Comparison of ENCODE assay signal across 28 cellular contexts in genomic region chr1:55636691-55637090, GRCh38.
DNase-seq lines count a peak whose midpoint lies in the region; TF ChIP-seq lines count a peak whose summit lies in the region.
"Had no signal": no experiment of that assay in that cellular context is flagged by ENCODE, and none has a peak within 500 bp of the region (broad histone marks: within the 10 kb centered on the region; RNA-seq: fewer than 3 reads in every experiment).

No MANE protein-coding gene starts in this region.

- peaks cover 13 to 22% of the 10 kb centered on the region in 2 experiments for H3K4me1 ChIP-seq in trophoblast cell (ENCODE audit: control insufficient read depth in 1 of 2, insufficient read depth in 2 of 2, low read length in 2 of 2)

- H3K36me3 Mint-ChIP-seq in activated T-helper 2 cell treated with anti-CD3 and anti-CD28 coated beads, Interferon-gamma antibody, Interleukin-2, Interleukin-4, amounts not matched to agents 10 μg/mL and 5 μg/mL and 100 μg/mL, durations not matched to agents 14 hours and 24 hours and 36 hours (ENCODE audit: low read depth), result no peaks in the 10 kb centered on the region
- no peaks in the 10 kb centered on the region for H3K36me3 Mint-ChIP-seq in immature natural killer cell
- H3K36me3 Mint-ChIP-seq: CD14-positive monocyte, natural killer cell had no signal

- H3K36me3 ChIP-seq in MG63, result no peaks in the 10 kb centered on the region
- no peaks in the 10 kb centered on the region for H3K36me3 ChIP-seq in trophoblast cell (ENCODE audit: control insufficient read depth in 1 of 2, insufficient read depth in 2 of 2, low read length in 2 of 2)
- H3K36me3 ChIP-seq: ovary had no signal

- peak overlapping the region; percentile 72 to 77 for H3K27ac ChIP-seq in coronary artery
- no peak overlapping the region for H3K27ac ChIP-seq in trophoblast cell (ENCODE audit: low read depth, low read length)
- H3K27ac ChIP-seq: ovary had no signal

- H3K4me1 Mint-ChIP-seq in activated T-helper 2 cell treated with anti-CD3 and anti-CD28 coated beads, Interferon-gamma antibody, Interleukin-2, Interleukin-4, amounts not matched to agents 10 μg/mL and 5 μg/mL and 100 μg/mL, durations not matched to agents 14 hours and 24 hours and 36 hours (ENCODE audit: low read depth), result no peaks in the 10 kb centered on the region
- peaks cover 11 to 13% of the 10 kb centered on the region in 2 donors for H3K4me1 Mint-ChIP-seq in immature natural killer cell
- H3K4me1 Mint-ChIP-seq: central memory CD8-positive, alpha-beta T cell had no signal

- H2AFZ ChIP-seq in trophoblast cell (ENCODE audit: insufficient read depth, low read length, poor library complexity), result no peak overlapping the region

- H3K18ac ChIP-seq in trophoblast cell (ENCODE audit: low read length), result no peak overlapping the region

- WGBS in trophoblast cell (ENCODE audit: extremely low coverage, insufficient coverage, insufficient read length), result no CpG with 5 or more reads among the region's 1 CpG

- H3K9me3 Mint-ChIP-seq in activated T-helper 2 cell treated with anti-CD3 and anti-CD28 coated beads, Interferon-gamma antibody, Interleukin-2, Interleukin-4, amounts not matched to agents 10 μg/mL and 5 μg/mL and 100 μg/mL, durations not matched to agents 14 hours and 24 hours and 36 hours, result no peaks in the 10 kb centered on the region
- H3K9me3 Mint-ChIP-seq in immature natural killer cell, result no peaks in the 10 kb centered on the region
- H3K9me3 Mint-ChIP-seq: central memory CD8-positive, alpha-beta T cell had no signal

- TF ChIP-seq CTCF in coronary artery (IDR thresholded peaks at IDR 0.05), result no peak

- no peak overlapping the region for H3K4me2 ChIP-seq in trophoblast cell (ENCODE audit: low read length)

- DNase-seq in ELR (ENCODE audit: low read depth) (peak; percentile 69), MG63 (peak; percentile 51), coronary artery (ENCODE audit: low spot score) (no peak), trophoblast cell (peak; percentile 10 to 52), immature natural killer cell (no peak), dedifferentiated amniotic fluid mesenchymal stem cell (ENCODE audit: extremely low spot score) (no peak), Kasumi-1 (lab: John Stamatoyannopoulos, UW) (no peak)
- DNase-seq in activated T-helper 2 cell treated with anti-CD3 and anti-CD28 coated beads, Interferon-gamma antibody, Interleukin-2, Interleukin-4, amounts not matched to agents 10 μg/mL and 5 μg/mL and 100 μg/mL, durations not matched to agents 14 hours and 24 hours and 36 hours (ENCODE audit: low spot score), result no peak
- DNase-seq: activated CD4-positive, alpha-beta T cell treated with anti-CD3 and anti-CD28 coated beads for 1 hour; activated CD8-positive, alpha-beta memory T cell treated with anti-CD3 and anti-CD28 coated beads for 24 hours; activated naive CD4-positive, alpha-beta T cell treated with Interleukin-2 at 50 U/mL for 16 hours; activated T-cell treated with anti-CD3 and anti-CD28 coated beads, Interleukin-2, amount 50 U/mL, for 48 hours; amniotic stem cell; Calu3; DND-41; foreskin melanocyte; hippocampal formation; KBM-7; left ventricle myocardium superior; natural killer cell; NCI-H1694 treated with DMSO at 0.1 percent for 48 hours; NCI-H2171 treated with DMSO at 0.1 percent for 48 hours; NCI-H524 treated with DMSO at 0.1 percent for 48 hours; ovary; stimulated activated naive CD4-positive, alpha-beta T cell treated with Interleukin-2 at 50 U/mL for 16 hours; testis had no signal

- no peak overlapping the region for H3K4ac ChIP-seq in trophoblast cell (ENCODE audit: low read depth, low read length)

- H4K8ac ChIP-seq in trophoblast cell (ENCODE audit: low read depth, low read length), result no peak overlapping the region

- H3K27ac Mint-ChIP-seq in activated T-helper 2 cell treated with anti-CD3 and anti-CD28 coated beads, Interferon-gamma antibody, Interleukin-2, Interleukin-4, amounts not matched to agents 10 μg/mL and 5 μg/mL and 100 μg/mL, durations not matched to agents 14 hours and 24 hours and 36 hours, result no peak overlapping the region
- no peak overlapping the region for H3K27ac Mint-ChIP-seq in immature natural killer cell
- H3K27ac Mint-ChIP-seq: natural killer cell had no signal

- no peak overlapping the region for H3K14ac ChIP-seq in trophoblast cell (ENCODE audit: low read length)

- H4K91ac ChIP-seq in trophoblast cell (ENCODE audit: low read depth, low read length), result no peak overlapping the region

- H3K79me1 ChIP-seq in trophoblast cell (ENCODE audit: low read length), result peaks cover 21% of the 10 kb centered on the region

- no peaks in the 10 kb centered on the region for H3K27me3 ChIP-seq in MG63
- no peaks in the 10 kb centered on the region for H3K27me3 ChIP-seq in trophoblast cell (ENCODE audit: insufficient read depth, low read length)
- H3K27me3 ChIP-seq: ovary, testis had no signal

- intact Hi-C loops in activated T-helper 2 cell treated with anti-CD3 and anti-CD28 coated beads, Interferon-gamma antibody, Interleukin-2, Interleukin-4, amounts not matched to agents 10 μg/mL and 5 μg/mL and 100 μg/mL, durations not matched to agents 14 hours and 24 hours and 36 hours (cut with micrococcal nuclease), result no loop called here

- H3K27me3 Mint-ChIP-seq in activated T-helper 2 cell treated with anti-CD3 and anti-CD28 coated beads, Interferon-gamma antibody, Interleukin-2, Interleukin-4, amounts not matched to agents 10 μg/mL and 5 μg/mL and 100 μg/mL, durations not matched to agents 14 hours and 24 hours and 36 hours (ENCODE audit: low read depth), result no peaks in the 10 kb centered on the region
- H3K27me3 Mint-ChIP-seq in immature natural killer cell (ENCODE audit: low read depth in 3 of 3), result peaks cover 0 to 13% (median 0%) of the 10 kb centered on the region in 3 donors

- no peak overlapping the region for H2BK120ac ChIP-seq in trophoblast cell (ENCODE audit: insufficient read depth, low read length, poor library complexity)

- H3K79me2 ChIP-seq in trophoblast cell (ENCODE audit: control insufficient read depth, insufficient read depth, low read length, poor library complexity), result no peaks in the 10 kb centered on the region

- H4K12ac ChIP-seq in trophoblast cell (ENCODE audit: low read depth, low read length), result no peak overlapping the region

- H3K9ac ChIP-seq in trophoblast cell (ENCODE audit: low read length), result no peak overlapping the region

- H3K4me3 ChIP-seq in MG63, result no peak overlapping the region
- H3K4me3 ChIP-seq in coronary artery, result no peak overlapping the region
- no peak overlapping the region for H3K4me3 ChIP-seq in trophoblast cell (ENCODE audit: low read depth, low read length)
- H3K4me3 ChIP-seq: ovary, testis had no signal

- H2BK12ac ChIP-seq in trophoblast cell (ENCODE audit: low read length), result no peak overlapping the region

- H3K9me3 ChIP-seq in MG63, result peaks cover 15% of the 10 kb centered on the region
- peaks cover 1% of the 10 kb centered on the region for H3K9me3 ChIP-seq in trophoblast cell (ENCODE audit: insufficient read depth, low read depth, low read length)
- H3K9me3 ChIP-seq: ovary, testis had no signal

- H3K23ac ChIP-seq in trophoblast cell (ENCODE audit: low read length), result no peak overlapping the region

- H2AK5ac ChIP-seq in trophoblast cell (ENCODE audit: low read length), result no peak overlapping the region

- no peak overlapping the region for H2BK5ac ChIP-seq in trophoblast cell (ENCODE audit: low read depth, low read length, poor library complexity)

- H3K4me3 Mint-ChIP-seq in activated T-helper 2 cell treated with anti-CD3 and anti-CD28 coated beads, Interferon-gamma antibody, Interleukin-2, Interleukin-4, amounts not matched to agents 10 μg/mL and 5 μg/mL and 100 μg/mL, durations not matched to agents 14 hours and 24 hours and 36 hours (ENCODE audit: low read depth), result no peak overlapping the region
- H3K4me3 Mint-ChIP-seq in immature natural killer cell, result no peak overlapping the region
- H3K4me3 Mint-ChIP-seq: CD14-positive monocyte; central memory CD8-positive, alpha-beta T cell; natural killer cell had no signal

Comparison
In these comparisons a context has a peak if more than half of its experiments do, and no peak if none do; other contexts are left out.
1. DNase-seq: peak in ELR (single experiment), MG63 (single experiment) and trophoblast cell (2 of 2); none in coronary artery (single experiment), activated T-helper 2 cell treated with anti-CD3 and anti-CD28 coated beads, Interferon-gamma antibody, Interleukin-2, Interleukin-4, amounts not matched to agents 10 μg/mL and 5 μg/mL and 100 μg/mL, durations not matched to agents 14 hours and 24 hours and 36 hours (single experiment), immature natural killer cell (0 of 3), dedifferentiated amniotic fluid mesenchymal stem cell (single experiment) and Kasumi-1 (0 of 2).